Comparison of ENCODE assay signal across 17 cellular contexts in the genomic region with DNA sequence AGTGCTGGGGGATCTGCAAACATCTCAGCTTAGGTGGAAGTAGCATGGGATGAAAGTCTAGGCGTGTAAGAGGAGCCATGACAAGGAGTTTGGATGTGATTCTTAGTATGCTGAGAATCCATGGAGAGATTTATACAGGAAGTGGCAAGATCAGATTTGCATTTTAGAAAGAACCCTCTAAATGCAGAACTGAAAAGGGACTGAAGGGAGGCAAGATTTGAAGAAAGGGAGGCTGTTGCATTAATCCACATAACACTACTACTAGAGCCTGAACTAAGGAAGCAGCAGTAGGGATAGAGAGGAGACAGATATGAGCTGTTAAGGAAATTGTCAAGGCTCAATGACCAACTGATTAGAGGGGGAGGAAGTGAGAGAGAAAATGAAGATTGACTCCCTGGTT. TPM values are rescaled to one million over a fixed set of nuclear protein-coding genes. Genes with fewer than 3 reads are reported as not detected.
DNase-seq lines count a peak whose midpoint lies in the region; ATAC-seq and TF ChIP-seq lines count a peak whose summit lies in the region.
"Had no signal": no experiment of that assay in that cellular context is flagged by ENCODE, and none has a peak within 500 bp of the region (broad histone marks: within the 10 kb centered on the region; RNA-seq: fewer than 3 reads in every experiment).

No MANE protein-coding gene starts in this region.

- no peaks in the 10 kb centered on the region for H4K20me1 ChIP-seq in DOHH2 (ENCODE audit: control insufficient read depth, insufficient read depth, low read depth, low read length)

- H3K36me3 ChIP-seq in DOHH2 (ENCODE audit: control insufficient read depth, low read length), result peaks cover 13% of the 10 kb centered on the region
- no peaks in the 10 kb centered on the region for H3K36me3 ChIP-seq in vagina
- H3K36me3 ChIP-seq: ovary, uterus had no signal

- H3K27me3 Mint-ChIP-seq in activated CD8-positive, alpha-beta T cell treated with anti-CD3 and anti-CD28 coated beads, Interleukin-2, amount 10 ng/mL, durations not matched to agents 7 days and 5 days (ENCODE audit: low read depth), result no peaks in the 10 kb centered on the region
- H3K27me3 Mint-ChIP-seq in mesothelial cell of epicardium (ENCODE audit: low read depth), result no peaks in the 10 kb centered on the region

- H3K4me3 ChIP-seq in DOHH2 (ENCODE audit: low read length) (peak overlapping the region; percentile 34), vagina (no peak overlapping the region)
- H3K4me3 ChIP-seq: ovary, uterus had no signal

- H3K27ac ChIP-seq in DOHH2 (ENCODE audit: low read depth, low read length) (peak overlapping the region; percentile 23), vagina (no peak overlapping the region)
- H3K27ac ChIP-seq: HL-60, ovary, uterus had no signal

- intact Hi-C loops in vagina (cut with DNase I), result no loop called here

- H3K79me2 ChIP-seq in DOHH2 (ENCODE audit: control insufficient read depth, low read length), result no peaks in the 10 kb centered on the region

- TF ChIP-seq POLR2A in vagina (IDR thresholded peaks at IDR 0.05), result no peak

- peak overlapping the region; percentile 61 for H3K27ac Mint-ChIP-seq in activated CD8-positive, alpha-beta T cell treated with anti-CD3 and anti-CD28 coated beads, Interleukin-2, amount 10 ng/mL, durations not matched to agents 7 days and 5 days
- H3K27ac Mint-ChIP-seq in mesothelial cell of epicardium, result no peak overlapping the region

- no peaks in the 10 kb centered on the region for H3K9me2 ChIP-seq in DOHH2 (replicated peaks; ENCODE audit: control insufficient read depth, low read length)

- ATAC-seq in GM19328 (IDR thresholded peaks at IDR 0.05; ENCODE audit: unreplicated experiment), result peak; percentile 69
- peak; percentile 62 for ATAC-seq in HG02938 (IDR thresholded peaks at IDR 0.05; ENCODE audit: unreplicated experiment)
- no peak for ATAC-seq in activated CD8-positive, alpha-beta T cell treated with anti-CD3 and anti-CD28 coated beads, Interleukin-2, amount 10 ng/mL, durations not matched to agents 7 days and 5 days
- ATAC-seq: Panc1 had no signal

- H3K4me1 ChIP-seq in DOHH2 (ENCODE audit: control insufficient read depth, low read length) (peaks cover 30% of the 10 kb centered on the region), vagina (peaks cover 3% of the 10 kb centered on the region)
- H3K4me1 ChIP-seq: uterus had no signal

- TF ChIP-seq CTCF in DOHH2 (IDR thresholded peaks at IDR 0.05; ENCODE audit: low read depth, low read length, poor library complexity, severe bottlenecking), result no peak
- TF ChIP-seq CTCF in vagina (IDR thresholded peaks at IDR 0.05), result no peak
- no peak for TF ChIP-seq CTCF in mesothelial cell of epicardium (IDR thresholded peaks at IDR 0.05; ENCODE audit: unreplicated experiment)

- H3F3A ChIP-seq in DOHH2 (ENCODE audit: control insufficient read depth, insufficient read depth), result peaks cover 6% of the 10 kb centered on the region; the same call in 1 of the 2 replicates

- peaks cover 3% of the 10 kb centered on the region for H3K4me1 Mint-ChIP-seq in activated CD8-positive, alpha-beta T cell treated with anti-CD3 and anti-CD28 coated beads, Interleukin-2, amount 10 ng/mL, durations not matched to agents 7 days and 5 days (ENCODE audit: low read depth)
- H3K4me1 Mint-ChIP-seq in mesothelial cell of epicardium, result peaks cover 5% of the 10 kb centered on the region

- no peak overlapping the region for H3K4me3 Mint-ChIP-seq in activated CD8-positive, alpha-beta T cell treated with anti-CD3 and anti-CD28 coated beads, Interleukin-2, amount 10 ng/mL, durations not matched to agents 7 days and 5 days
- H3K4me3 Mint-ChIP-seq in mesothelial cell of epicardium, result no peak overlapping the region

- CTCF ChIA-PET in activated CD8-positive, alpha-beta T cell treated with anti-CD3 and anti-CD28 coated beads, Interleukin-2, amount 10 ng/mL, durations not matched to agents 7 days and 5 days (lab: Charles Lee), result interaction anchor here (1.1 to 2.9 kb wide), 5 partner anchors 13 to 53 kb away, joined by 3 to 19 read pairs (median 9); a partner anchor contains a TSS

- no peak for DNase-seq in activated CD8-positive, alpha-beta T cell treated with anti-CD3 and anti-CD28 coated beads, Interleukin-2, amount 10 ng/mL, durations not matched to agents 7 days and 5 days
- DNase-seq in vagina (ENCODE audit: extremely low spot score in 2 of 2) (no peak), mesothelial cell of epicardium (ENCODE audit: low spot score in 2 of 2, unreplicated experiment in 2 of 2) (no peak), NCI-H510A (lab: John Stamatoyannopoulos, UW) (no peak), dermis blood vessel endothelial cell (no peak)
- DNase-seq: activated CD4-positive, CD25-positive, alpha-beta regulatory T cell treated with anti-CD3 and anti-CD28 coated beads, Interleukin-2, amount 50 U/mL, for 72 hours; DMS 273 treated with DMSO at 0.1 percent for 48 hours; kidney; NCI-H1436; ovary; uterus had no signal

- H3K9me3 ChIP-seq in DOHH2 (ENCODE audit: control insufficient read depth, insufficient read depth, low read length) (peaks cover 13% of the 10 kb centered on the region; the same call in 1 of the 2 replicates), vagina (no peaks in the 10 kb centered on the region)
- H3K9me3 ChIP-seq: ovary, uterus had no signal

- POLR2A ChIA-PET in activated CD8-positive, alpha-beta T cell treated with anti-CD3 and anti-CD28 coated beads, Interleukin-2, amount 10 ng/mL, durations not matched to agents 7 days and 5 days (lab: Charles Lee), result interaction anchor here (0.5 to 5.0 kb wide), 8 partner anchors 8 to 57 kb away, joined by 3 to 39 read pairs (median 4); a partner anchor contains a TSS

- peaks cover 54% of the 10 kb centered on the region for H3K36me3 Mint-ChIP-seq in activated CD8-positive, alpha-beta T cell treated with anti-CD3 and anti-CD28 coated beads, Interleukin-2, amount 10 ng/mL, durations not matched to agents 7 days and 5 days (ENCODE audit: low read depth)
- peaks cover 2% of the 10 kb centered on the region for H3K36me3 Mint-ChIP-seq in mesothelial cell of epicardium

- peak overlapping the region; percentile 63 for H3K4me2 ChIP-seq in DOHH2 (ENCODE audit: low read length)

- no peaks in the 10 kb centered on the region for H3K27me3 ChIP-seq in DOHH2 (ENCODE audit: control insufficient read depth, low read length)
- H3K27me3 ChIP-seq in vagina, result no peaks in the 10 kb centered on the region
- H3K27me3 ChIP-seq: ovary, uterus had no signal

- H3K9me3 Mint-ChIP-seq in activated CD8-positive, alpha-beta T cell treated with anti-CD3 and anti-CD28 coated beads, Interleukin-2, amount 10 ng/mL, durations not matched to agents 7 days and 5 days (ENCODE audit: insufficient read depth), result no peaks in the 10 kb centered on the region
- no peaks in the 10 kb centered on the region for H3K9me3 Mint-ChIP-seq in mesothelial cell of epicardium

RNA-seq across cellular contexts. Expression of a gene that starts 9.8 kb away (rescaled TPM):
- 1 to 10 TPM; 2.5 to 2.6 TPM for total RNA-seq in activated CD8-positive, alpha-beta T cell treated with anti-CD3 and anti-CD28 coated beads, Interleukin-2, amount 10 ng/mL, durations not matched to agents 7 days and 5 days
- total RNA-seq in vagina (2.0 TPM), mesothelial cell of epicardium (3.5 to 3.8 TPM (median 3.5 TPM) in 3 replicates), dermis blood vessel endothelial cell (2.2 and 2.4 TPM in 2 replicates)

RNA-seq across cellular contexts. Expression of a gene that starts 18.7 kb away (rescaled TPM):
- total RNA-seq in activated CD8-positive, alpha-beta T cell treated with anti-CD3 and anti-CD28 coated beads, Interleukin-2, amount 10 ng/mL, durations not matched to agents 7 days and 5 days, result 100 to 1,000 TPM; 319 to 322 TPM
- total RNA-seq in vagina (7.1 TPM), mesothelial cell of epicardium (0.85 to 1.2 TPM (median 1.1 TPM) in 3 replicates), dermis blood vessel endothelial cell (not detected in 2 replicates)
- total RNA-seq: fibroblast of lung had no signal

RNA-seq across cellular contexts. Expression of a gene that starts 31.4 kb away (rescaled TPM):
- total RNA-seq in activated CD8-positive, alpha-beta T cell treated with anti-CD3 and anti-CD28 coated beads, Interleukin-2, amount 10 ng/mL, durations not matched to agents 7 days and 5 days, result under 1 TPM; 0.16 to 0.21 TPM
- total RNA-seq in vagina (83.5 TPM), mesothelial cell of epicardium (38.1 to 43.1 TPM (median 39.9 TPM) in 3 replicates), dermis blood vessel endothelial cell (1.0 and 2.4 TPM in 2 replicates)

RNA-seq across cellular contexts. Expression of a gene that starts 53.2 kb away (rescaled TPM):
- 1 to 10 TPM; 6.3 to 6.5 TPM for total RNA-seq in activated CD8-positive, alpha-beta T cell treated with anti-CD3 and anti-CD28 coated beads, Interleukin-2, amount 10 ng/mL, durations not matched to agents 7 days and 5 days
- 5.9 TPM for total RNA-seq in vagina
- 8.8 to 9.7 TPM (median 9.0 TPM) in 3 replicates for total RNA-seq in mesothelial cell of epicardium
- 6.9 and 8.2 TPM in 2 replicates for total RNA-seq in dermis blood vessel endothelial cell

Comparison
In these comparisons a context has a peak if more than half of its experiments do, and no peak if none do; other contexts are left out.
1. RNA of a gene that starts 18.7 kb away (total RNA-seq): 319 to 322 TPM in activated CD8-positive, alpha-beta T cell treated with anti-CD3 and anti-CD28 coated beads, Interleukin-2, amount 10 ng/mL, durations not matched to agents 7 days and 5 days; 7.1 TPM in vagina (single experiment), 0.85 to 1.2 TPM in mesothelial cell of epicardium and not detected in dermis blood vessel endothelial cell; every median in the first group is over 10 times any median in the second.
2. RNA of a gene that starts 31.4 kb away (total RNA-seq): 83.5 TPM in vagina (single experiment) and 38.1 to 43.1 TPM in mesothelial cell of epicardium; 1.0 to 2.4 TPM in dermis blood vessel endothelial cell and 0.16 to 0.21 TPM in activated CD8-positive, alpha-beta T cell treated with anti-CD3 and anti-CD28 coated beads, Interleukin-2, amount 10 ng/mL, durations not matched to agents 7 days and 5 days; every median in the first group is over 10 times any median in the second.